In genomic region chr11:77179048-77179447, GRCh38 we compare ENCODE assay signal across 1 cellular context.
TF ChIP-seq lines count a peak whose summit lies in the region.

No MANE protein-coding gene starts in this region.

TF ChIP-seq in HepG2, 621 proteins besides CTCF, POLR2A, EP300 and RAD21 (continued from another document):
- no peak for TF ChIP-seq PRDM15 (CRISPR knock-in tag; IDR thresholded peaks at IDR 0.05)
- peak; percentile 46 for TF ChIP-seq ZNF687 (CRISPR knock-in tag; IDR thresholded peaks at IDR 0.05)
- no peak for TF ChIP-seq ATRX (CRISPR knock-in tag; IDR thresholded peaks at IDR 0.05; ENCODE audit: borderline replicate concordance)
- no peak for TF ChIP-seq SUZ12 (IDR thresholded peaks at IDR 0.05; ENCODE audit: low read depth, low read length)
- TF ChIP-seq HNF4A (CRISPR knock-in tag; IDR thresholded peaks at IDR 0.05): peak; percentile 60
- 0 out of 2 replicates have a peak, but pooled peaks have one; percentile 14 for TF ChIP-seq CEBPB (IDR thresholded peaks at IDR 0.05; ENCODE audit: borderline replicate concordance, low read depth, low read length)
- peak; percentile 81; the same call in 1 of the 2 replicates for TF ChIP-seq HNRNPL (IDR thresholded peaks at IDR 0.05; ENCODE audit: low read depth, low read length)
